Comparison of ENCODE assay signal across 20 cellular contexts in the genomic region with DNA sequence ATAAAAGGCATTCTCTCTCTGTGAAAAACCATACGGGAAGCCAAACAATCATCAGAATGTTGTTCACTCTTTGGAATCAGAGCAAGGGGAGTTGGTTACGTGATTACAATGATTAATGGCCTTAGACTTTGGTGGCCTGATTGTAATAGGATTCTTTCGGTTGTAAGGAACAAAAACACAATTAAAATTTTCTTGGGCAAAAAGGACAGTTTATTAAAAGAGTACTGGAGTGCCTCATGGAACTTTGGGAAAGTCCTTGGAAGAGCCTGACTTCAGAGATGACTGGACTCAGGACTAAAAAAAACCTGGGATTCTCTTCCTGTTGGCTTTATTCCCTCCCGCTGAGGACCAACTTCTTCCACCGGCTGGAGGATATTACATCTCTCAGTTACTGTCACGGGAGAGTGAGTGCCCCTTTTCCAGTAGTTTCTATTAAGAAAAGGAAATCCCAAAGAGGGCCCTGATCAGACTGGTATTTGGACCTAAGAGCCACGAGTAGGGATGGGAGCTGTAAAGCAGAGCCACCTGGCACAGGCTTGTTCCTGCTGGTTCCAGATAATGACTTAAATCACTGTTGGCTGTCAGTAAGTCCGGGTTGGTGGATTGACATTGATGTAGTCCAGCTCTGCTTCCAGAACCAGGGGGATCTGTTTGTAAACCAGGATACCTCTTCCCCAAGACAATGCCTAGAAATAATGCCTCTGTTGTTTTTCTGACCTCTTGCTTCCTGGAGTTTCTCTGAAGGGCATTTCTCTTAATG. TPM values are rescaled to one million over a fixed set of nuclear protein-coding genes. Genes with fewer than 3 reads are reported as not detected.
DNase-seq lines count a peak whose midpoint lies in the region; ATAC-seq, FAIRE-seq and TF ChIP-seq lines count a peak whose summit lies in the region.
"Had no signal": no experiment of that assay in that cellular context is flagged by ENCODE, and none has a peak within 500 bp of the region (broad histone marks: within the 10 kb centered on the region; RNA-seq: fewer than 3 reads in every experiment).

No MANE protein-coding gene starts in this region.

- H3K4me2 ChIP-seq in trophoblast cell (ENCODE audit: low read length) = no peak overlapping the region

- no peak overlapping the region for H3K14ac ChIP-seq in trophoblast cell (ENCODE audit: low read length)

- no peak overlapping the region for H2AFZ ChIP-seq in trophoblast cell (ENCODE audit: insufficient read depth, low read length, poor library complexity)

- H3K4me1 ChIP-seq in trophoblast cell (ENCODE audit: control insufficient read depth in 1 of 2, insufficient read depth in 2 of 2, low read length in 2 of 2) = peaks cover 0 to 8% of the 10 kb centered on the region in 2 experiments

- ATAC-seq in activated CD4-positive, alpha-beta T cell treated with anti-CD3 and anti-CD28 coated beads for 36 hours = no peak
- ATAC-seq in HG03520 (IDR thresholded peaks at IDR 0.05; ENCODE audit: unreplicated experiment) = no peak
- ATAC-seq: activated CD8-positive, alpha-beta T cell treated with anti-CD3 and anti-CD28 coated beads for 36 hours had no signal

- WGBS in trophoblast cell (ENCODE audit: extremely low coverage, insufficient coverage, insufficient read length) = no CpG with 5 or more reads among the region's 8 CpGs

- H3K9ac ChIP-seq in trophoblast cell (ENCODE audit: low read length) = no peak overlapping the region

- DNase-seq in EH (ENCODE audit: low read depth) (peak; percentile 88), NCI-H82 treated with DMSO at 0.1 percent for 48 hours (lab: John Stamatoyannopoulos, UW; ENCODE audit: unreplicated experiment) (peak; percentile 44), glomerular visceral epithelial cell (ENCODE audit: extremely low spot score) (peak; percentile 40), trophoblast cell (peak; percentile 25 to 65), GM12892 (ENCODE audit: insufficient read length) (no peak)
- no peak for DNase-seq in activated CD4-positive, alpha-beta T cell treated with anti-CD3 and anti-CD28 coated beads for 36 hours
- DNase-seq in stimulated activated CD4-positive, alpha-beta T cell treated with anti-CD3 and anti-CD28 coated beads, Interleukin-2, amount 100 ng/mL, for 48 hours = no peak
- DNase-seq: activated CD8-positive, alpha-beta T cell treated with anti-CD3 and anti-CD28 coated beads for 36 hours; anterior cingulate cortex; DND-41; esophagus squamous epithelium; KBM-7; NCI-H446 treated with DMSO at 0.1 percent for 48 hours; stimulated activated naive CD4-positive, alpha-beta T cell had no signal

- FAIRE-seq in GM12892 (lab: Jason Lieb, UNC) = no peak

- intact Hi-C loops in activated CD4-positive, alpha-beta T cell treated with anti-CD3 and anti-CD28 coated beads for 36 hours (cut with DNase I, micrococcal nuclease) = loop anchor here (5.0 to 10.0 kb wide), 4 partner anchors 33 to 917 kb away; no protein-coding TSS in a partner anchor

- no peaks in the 10 kb centered on the region for H3K36me3 ChIP-seq in trophoblast cell (ENCODE audit: control insufficient read depth in 1 of 2, insufficient read depth in 2 of 2, low read length in 2 of 2)
- H3K36me3 ChIP-seq: esophagus squamous epithelium had no signal

- no peak for TF ChIP-seq POLR2A in GM12892 (IDR thresholded peaks at IDR 0.05; ENCODE audit: low read depth, low read length)

- no peak overlapping the region for H2BK120ac ChIP-seq in trophoblast cell (ENCODE audit: insufficient read depth, low read length, poor library complexity)

- no peak overlapping the region for H3K4me3 Mint-ChIP-seq in activated CD4-positive, alpha-beta T cell treated with anti-CD3 and anti-CD28 coated beads for 36 hours
- H3K4me3 Mint-ChIP-seq: activated CD8-positive, alpha-beta T cell treated with anti-CD3 and anti-CD28 coated beads for 36 hours; dendritic cell treated with granulocyte-macrophage colony-stimulating factor and Interleukin-4, amounts not matched to agents 40 ng/mL and 50 ng/mL, for 4 days had no signal

- no peak overlapping the region for H3K23ac ChIP-seq in trophoblast cell (ENCODE audit: low read length)

- no peaks in the 10 kb centered on the region for H3K36me3 Mint-ChIP-seq in activated CD4-positive, alpha-beta T cell treated with anti-CD3 and anti-CD28 coated beads for 36 hours (ENCODE audit: low read depth)

- H2AK5ac ChIP-seq in trophoblast cell (ENCODE audit: low read length) = no peak overlapping the region

- H3K4ac ChIP-seq in trophoblast cell (ENCODE audit: low read depth, low read length) = no peak overlapping the region

- H3K18ac ChIP-seq in trophoblast cell (ENCODE audit: low read length) = no peak overlapping the region

- H3K4me3 ChIP-seq in trophoblast cell (ENCODE audit: low read depth, low read length) = no peak overlapping the region
- H3K4me3 ChIP-seq: esophagus squamous epithelium, SK-N-MC had no signal

- no peak overlapping the region for H2BK12ac ChIP-seq in trophoblast cell (ENCODE audit: low read length)

- POLR2A ChIA-PET in activated CD4-positive, alpha-beta T cell treated with anti-CD3 and anti-CD28 coated beads for 36 hours (lab: Charles Lee) = no interaction called here

- CTCF ChIA-PET in activated CD4-positive, alpha-beta T cell treated with anti-CD3 and anti-CD28 coated beads for 36 hours (lab: Charles Lee) = interaction anchor here (0.6 to 0.7 kb wide), 2 partner anchors 452 to 786 kb away, joined by 3 read pairs; no protein-coding TSS in a partner anchor

- H3K9me3 Mint-ChIP-seq in activated CD4-positive, alpha-beta T cell treated with anti-CD3 and anti-CD28 coated beads for 36 hours (ENCODE audit: low read depth) = no peaks in the 10 kb centered on the region
- H3K9me3 Mint-ChIP-seq: activated CD8-positive, alpha-beta T cell treated with anti-CD3 and anti-CD28 coated beads for 36 hours; dendritic cell treated with granulocyte-macrophage colony-stimulating factor and Interleukin-4, amounts not matched to agents 40 ng/mL and 50 ng/mL, for 4 days had no signal

- no peaks in the 10 kb centered on the region for H3K9me3 ChIP-seq in trophoblast cell (ENCODE audit: insufficient read depth, low read depth, low read length)
- H3K9me3 ChIP-seq: esophagus squamous epithelium had no signal

- H2BK5ac ChIP-seq in trophoblast cell (ENCODE audit: low read depth, low read length, poor library complexity) = no peak overlapping the region

- H3K4me1 Mint-ChIP-seq in activated CD4-positive, alpha-beta T cell treated with anti-CD3 and anti-CD28 coated beads for 36 hours = no peaks in the 10 kb centered on the region

- no peaks in the 10 kb centered on the region for H3K79me1 ChIP-seq in trophoblast cell (ENCODE audit: low read length)

- H4K12ac ChIP-seq in trophoblast cell (ENCODE audit: low read depth, low read length) = no peak overlapping the region

- peak overlapping the region; percentile 57 for H3K27ac ChIP-seq in trophoblast cell (ENCODE audit: low read depth, low read length)
- H3K27ac ChIP-seq: C4-2B, esophagus squamous epithelium, SK-N-MC had no signal

- H3K27ac Mint-ChIP-seq in activated CD4-positive, alpha-beta T cell treated with anti-CD3 and anti-CD28 coated beads for 36 hours = no peak overlapping the region
- H3K27ac Mint-ChIP-seq: activated CD8-positive, alpha-beta T cell treated with anti-CD3 and anti-CD28 coated beads for 36 hours; dendritic cell treated with granulocyte-macrophage colony-stimulating factor and Interleukin-4, amounts not matched to agents 40 ng/mL and 50 ng/mL, for 4 days had no signal

- no peaks in the 10 kb centered on the region for H3K27me3 ChIP-seq in trophoblast cell (ENCODE audit: insufficient read depth, low read length)
- H3K27me3 ChIP-seq: esophagus squamous epithelium had no signal

- no peaks in the 10 kb centered on the region for H3K79me2 ChIP-seq in trophoblast cell (ENCODE audit: control insufficient read depth, insufficient read depth, low read length, poor library complexity)

- H4K8ac ChIP-seq in trophoblast cell (ENCODE audit: low read depth, low read length) = no peak overlapping the region

- H3K27me3 Mint-ChIP-seq in activated CD4-positive, alpha-beta T cell treated with anti-CD3 and anti-CD28 coated beads for 36 hours = no peaks in the 10 kb centered on the region

- no peak overlapping the region for H4K91ac ChIP-seq in trophoblast cell (ENCODE audit: low read depth, low read length)

RNA-seq across cellular contexts. Expression of gene CFAP95, which starts 53.9 kb away (rescaled TPM):
- polyA plus RNA-seq in trophoblast cell (2013) = 0.15 and 0.18 TPM in 2 replicates
- not detected for total RNA-seq in activated CD4-positive, alpha-beta T cell treated with anti-CD3 and anti-CD28 coated beads for 36 hours
- polyA plus RNA-seq in GM12892 (2012; ENCODE audit: missing spikeins) = not detected
- total RNA-seq: activated CD8-positive, alpha-beta T cell treated with anti-CD3 and anti-CD28 coated beads for 36 hours; esophagus squamous epithelium; OCI-LY7; urinary bladder had no signal
- polyA plus RNA-seq: urinary bladder had no signal

Comparison
In these comparisons a context has a peak if more than half of its experiments do, and no peak if none do; other contexts are left out.
1. DNase-seq: peak in EH (single experiment), NCI-H82 treated with DMSO at 0.1 percent for 48 hours (single experiment), glomerular visceral epithelial cell (single experiment) and trophoblast cell (2 of 2); none in activated CD4-positive, alpha-beta T cell treated with anti-CD3 and anti-CD28 coated beads for 36 hours (single experiment), stimulated activated CD4-positive, alpha-beta T cell treated with anti-CD3 and anti-CD28 coated beads, Interleukin-2, amount 100 ng/mL, for 48 hours (0 of 2) and GM12892 (single experiment).